ENCODE assay signal across 32 cellular contexts in the genomic region with DNA sequence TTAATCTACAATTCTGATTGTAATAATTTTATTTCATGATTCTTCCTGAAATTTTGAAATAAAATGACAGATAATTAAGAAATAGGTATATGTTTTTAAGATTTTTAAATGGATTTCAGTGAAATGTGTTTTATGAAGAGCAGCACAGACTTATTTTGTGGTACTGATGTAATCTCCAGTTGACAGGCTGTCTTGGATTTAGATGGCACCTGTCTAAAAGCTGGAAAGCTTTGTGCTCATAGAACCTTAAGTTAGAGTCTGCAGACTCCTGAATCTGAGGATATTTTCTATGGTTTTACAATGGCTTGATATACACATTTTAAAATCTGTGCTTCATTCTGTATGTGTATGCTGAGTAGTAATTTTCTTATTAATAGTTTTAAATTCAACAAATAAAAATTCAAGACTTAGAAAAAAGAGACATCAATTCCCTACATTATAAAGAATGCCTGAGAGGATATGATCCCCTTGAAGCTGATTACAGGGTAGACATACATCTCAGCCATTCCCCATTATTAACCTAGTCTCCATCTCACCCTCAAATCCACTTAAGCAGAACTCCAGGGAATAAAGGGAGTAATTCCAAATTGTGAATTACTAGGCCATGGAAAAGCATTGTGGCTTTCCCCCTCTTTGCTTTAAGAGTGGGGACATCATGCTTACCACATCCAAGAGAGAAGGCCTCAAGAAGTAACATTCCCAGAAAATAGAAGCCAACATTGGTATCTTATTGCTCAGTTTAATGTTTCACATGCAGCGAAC. TPM values are rescaled to one million over a fixed set of nuclear protein-coding genes. Genes with fewer than 3 reads are reported as not detected.
"Had no signal": no experiment of that assay in that cellular context is flagged by ENCODE, and none has a peak within 500 bp of the region (broad histone marks: within the 10 kb centered on the region; RNA-seq: fewer than 3 reads in every experiment).

No MANE protein-coding gene starts in this region.

- H3K27ac ChIP-seq: brain microvascular endothelial cell, coronary artery, epithelial cell of prostate, esophagus squamous epithelium, WERI-Rb-1 had no signal

- H3K9me3 Mint-ChIP-seq: dendritic cell treated with granulocyte-macrophage colony-stimulating factor and Interleukin-4, amounts not matched to agents 40 ng/mL and 50 ng/mL, for 4 days had no signal

- DNase-seq: activated B cell treated with CpG ODN at 0.5 μM for 24 hours; activated CD4-positive, alpha-beta T cell treated with anti-CD3 and anti-CD28 coated beads for 48 hours; activated CD4-positive, alpha-beta T cell treated with anti-CD3 and anti-CD28 coated beads, Interleukin-2, amount 50 U/mL, for 1 hour; activated CD4-positive, alpha-beta T cell treated with anti-CD3 and anti-CD28 coated beads, Interleukin-2, amount 50 U/mL, for 48 hours; activated CD8-positive, alpha-beta memory T cell treated with anti-CD3 and anti-CD28 coated beads for 24 hours; activated CD8-positive, alpha-beta T cell treated with anti-CD3 and anti-CD28 coated beads for 36 hours; activated effector memory CD4-positive, alpha-beta T cell treated with Interleukin-2 at 50 U/mL for 16 hours; activated gamma-delta T cell treated with Interleukin-2 at 50 U/mL for 16 hours; activated naive CD4-positive, alpha-beta T cell treated with anti-CD3 and anti-CD28 coated beads, Interleukin-2, amount 50 U/mL, for 16 hours; activated naive CD4-positive, alpha-beta T cell treated with Interleukin-2 at 50 U/mL for 16 hours; activated T-cell treated with anti-CD3 and anti-CD28 coated beads, Interleukin-2, amount 50 U/mL, for 4 hours; amniotic stem cell; anterior cingulate cortex; brain microvascular endothelial cell; effector CD4-positive, alpha-beta T cell; effector memory CD8-positive, alpha-beta T cell; esophagus squamous epithelium; foreskin melanocyte; head of caudate nucleus; T-helper 17 cell; T1000; WERI-Rb-1 had no signal

- H3K36me3 Mint-ChIP-seq: activated naive CD8-positive, alpha-beta T cell had no signal

- FAIRE-seq: astrocyte, bronchial epithelial cell, endothelial cell of umbilical vein had no signal

- H3K36me3 ChIP-seq: brain microvascular endothelial cell, esophagus squamous epithelium, WERI-Rb-1 had no signal

- H3K9me3 ChIP-seq: esophagus squamous epithelium had no signal

- H3K4me1 Mint-ChIP-seq: activated B cell treated with CpG ODN at 0.5 μM for 24 hours; activated T-helper 17 cell treated with anti-CD3 and anti-CD28 coated beads, Interleukin-2, amount 50 U/mL, for 72 hours; central memory CD8-positive, alpha-beta T cell; T-helper 17 cell had no signal

- H3K27me3 Mint-ChIP-seq: activated B cell treated with CpG ODN at 0.5 μM for 24 hours; activated CD8-positive, alpha-beta T cell treated with anti-CD3 and anti-CD28 coated beads for 36 hours; activated naive CD8-positive, alpha-beta T cell; activated T-helper 17 cell treated with anti-CD3 and anti-CD28 coated beads, Interleukin-2, amount 50 U/mL, for 72 hours; central memory CD8-positive, alpha-beta T cell; dendritic cell treated with granulocyte-macrophage colony-stimulating factor and Interleukin-4, amounts not matched to agents 40 ng/mL and 50 ng/mL, for 4 days; effector memory CD8-positive, alpha-beta T cell; T-helper 17 cell had no signal

- H3K4me3 Mint-ChIP-seq: activated B cell treated with CpG ODN at 0.5 μM for 24 hours; activated CD8-positive, alpha-beta T cell treated with anti-CD3 and anti-CD28 coated beads for 36 hours; activated naive CD8-positive, alpha-beta T cell; activated T-cell treated with anti-CD3 and anti-CD28 coated beads, Interleukin-2, amount 50 U/mL, for 4 hours; activated T-helper 17 cell treated with anti-CD3 and anti-CD28 coated beads, Interleukin-2, amount 50 U/mL, for 72 hours; central memory CD8-positive, alpha-beta T cell; dendritic cell treated with granulocyte-macrophage colony-stimulating factor and Interleukin-4, amounts not matched to agents 40 ng/mL and 50 ng/mL, for 4 days; effector memory CD8-positive, alpha-beta T cell; T-helper 17 cell; T-helper 2 cell treated with Interferon-gamma antibody and Interleukin-4, amounts not matched to agents 5 μg/mL and 100 μg/mL, for 36 hours had no signal

- H3K27ac Mint-ChIP-seq: activated B cell treated with CpG ODN at 0.5 μM for 24 hours; activated CD8-positive, alpha-beta T cell treated with anti-CD3 and anti-CD28 coated beads for 36 hours; activated naive CD8-positive, alpha-beta T cell; activated T-helper 17 cell treated with anti-CD3 and anti-CD28 coated beads, Interleukin-2, amount 50 U/mL, for 72 hours; dendritic cell treated with granulocyte-macrophage colony-stimulating factor and Interleukin-4, amounts not matched to agents 40 ng/mL and 50 ng/mL, for 4 days; effector memory CD8-positive, alpha-beta T cell; T-helper 17 cell; T-helper 2 cell treated with Interferon-gamma antibody and Interleukin-4, amounts not matched to agents 5 μg/mL and 100 μg/mL, for 36 hours had no signal

- H3K4me3 ChIP-seq: coronary artery, esophagus squamous epithelium had no signal

- H3K4me1 ChIP-seq: esophagus squamous epithelium had no signal

- H3K27me3 ChIP-seq: brain microvascular endothelial cell, esophagus squamous epithelium had no signal

RNA-seq across cellular contexts. Expression of a gene that starts 33.7 kb away (rescaled TPM):
- total RNA-seq: activated B cell treated with CpG ODN at 0.5 μM for 24 hours; activated CD8-positive, alpha-beta T cell treated with anti-CD3 and anti-CD28 coated beads for 36 hours; activated T-helper 17 cell treated with anti-CD3 and anti-CD28 coated beads, Interleukin-2, amount 50 U/mL, for 72 hours; T-helper 17 cell had no signal
